ENCODE assay signal across 9 cellular contexts in genomic region chr19:17402982-17403855, GRCh38. TPM values are rescaled to one million over a fixed set of nuclear protein-coding genes. Genes with fewer than 3 reads are reported as not detected.
DNase-seq lines count a peak whose midpoint lies in the region; ATAC-seq and TF ChIP-seq lines count a peak whose summit lies in the region.
"Had no signal": no experiment of that assay in that cellular context is flagged by ENCODE, and none has a peak within 500 bp of the region (broad histone marks: within the 10 kb centered on the region; RNA-seq: fewer than 3 reads in every experiment).

No MANE protein-coding gene starts in this region.

- H3K4me2 ChIP-seq in OCI-LY7 (ENCODE audit: low read length), result peak overlapping the region; percentile 86

- peaks cover 23% of the 10 kb centered on the region for H3K36me3 Mint-ChIP-seq in activated naive CD8-positive, alpha-beta T cell treated with anti-CD3 and anti-CD28 coated beads, Interleukin-2, amount 10 ng/mL, durations not matched to agents 7 days and 5 days

- peak overlapping the region; percentile 90 for H3K4me3 ChIP-seq in OCI-LY7 (ENCODE audit: low read depth, low read length, poor library complexity, severe bottlenecking)

- no peak for ATAC-seq in activated naive CD8-positive, alpha-beta T cell treated with anti-CD3 and anti-CD28 coated beads, Interleukin-2, amount 10 ng/mL, durations not matched to agents 7 days and 5 days (ENCODE audit: low read depth)
- no peak for ATAC-seq in omental fat pad (ENCODE audit: low FRiP score)

- TF ChIP-seq CTCF in OCI-LY7 (conservative IDR thresholded peaks at IDR 0.05; ENCODE audit: low read length) (no peak), omental fat pad (IDR thresholded peaks at IDR 0.05) (no peak)

- H3K4me3 Mint-ChIP-seq in activated naive CD8-positive, alpha-beta T cell treated with anti-CD3 and anti-CD28 coated beads, Interleukin-2, amount 10 ng/mL, durations not matched to agents 7 days and 5 days, result peak overlapping the region; percentile 89

- no peaks in the 10 kb centered on the region for H3K9me2 ChIP-seq in OCI-LY7 (ENCODE audit: insufficient read depth, low read length)

- H2AFZ ChIP-seq in OCI-LY7 (ENCODE audit: low read length), result no peak overlapping the region

- CTCF ChIA-PET in OCI-LY7 (lab: Charles Lee; ENCODE audit: unreplicated experiment), result interaction anchor here (0.6 kb wide), 1 partner anchor 799 kb away, joined by 3 read pairs; no protein-coding TSS in a partner anchor

- peaks cover 45% of the 10 kb centered on the region for H3K36me3 ChIP-seq in OCI-LY7 (ENCODE audit: insufficient read depth, low read length)

- peaks cover 28% of the 10 kb centered on the region for H3K4me1 Mint-ChIP-seq in activated naive CD8-positive, alpha-beta T cell treated with anti-CD3 and anti-CD28 coated beads, Interleukin-2, amount 10 ng/mL, durations not matched to agents 7 days and 5 days

- peak; percentile 66 for DNase-seq in EL
- DNase-seq in OCI-LY7 (ENCODE audit: low spot score), result peak; percentile 56
- DNase-seq in activated naive CD8-positive, alpha-beta T cell treated with anti-CD3 and anti-CD28 coated beads, Interleukin-2, amount 10 ng/mL, durations not matched to agents 7 days and 5 days, result peak; percentile 66
- peak; percentile 33 to 34 for DNase-seq in lung microvascular endothelial cell (ENCODE audit: low read depth in 2 of 2)
- DNase-seq in DMS114 treated with DMSO at 0.1 percent for 48 hours (lab: John Stamatoyannopoulos, UW; ENCODE audit: unreplicated experiment), result no peak
- DNase-seq in NCI-H1694 (lab: John Stamatoyannopoulos, UW), result no peak
- DNase-seq in omental fat pad (ENCODE audit: low spot score), result no peak
- DNase-seq in HPDE6-E6E7 (ENCODE audit: extremely low spot score), result no peak

- H3K27ac ChIP-seq in OCI-LY7 (ENCODE audit: low read depth, low read length, poor library complexity, severe bottlenecking), result peak overlapping the region; percentile 93

- H3K4me1 ChIP-seq in OCI-LY7 (ENCODE audit: insufficient read depth, low read length, poor library complexity, severe bottlenecking), result peaks cover 15% of the 10 kb centered on the region

- H3K9me3 Mint-ChIP-seq in activated naive CD8-positive, alpha-beta T cell treated with anti-CD3 and anti-CD28 coated beads, Interleukin-2, amount 10 ng/mL, durations not matched to agents 7 days and 5 days, result no peaks in the 10 kb centered on the region

- H3K9me3 ChIP-seq in OCI-LY7 (ENCODE audit: low read length), result no peaks in the 10 kb centered on the region

- intact Hi-C loops in OCI-LY7 (cut with micrococcal nuclease; ENCODE audit: unreplicated experiment), result no loop called here

- 0 out of 2 replicates have a peak, but pooled peaks cover 3% of the 10 kb centered on the region for H4K20me1 ChIP-seq in OCI-LY7 (ENCODE audit: insufficient read depth, low read length)

- H3K27me3 Mint-ChIP-seq in activated naive CD8-positive, alpha-beta T cell treated with anti-CD3 and anti-CD28 coated beads, Interleukin-2, amount 10 ng/mL, durations not matched to agents 7 days and 5 days, result no peaks in the 10 kb centered on the region

- H3K79me2 ChIP-seq in OCI-LY7 (ENCODE audit: insufficient read depth, low read depth, low read length), result peaks cover 48% of the 10 kb centered on the region

- BruUV-seq in OCI-LY7 (replicated peaks; lab: Mats Ljungman, UMichigan), result TSS peak; percentile 90

- H3K27ac Mint-ChIP-seq in activated naive CD8-positive, alpha-beta T cell treated with anti-CD3 and anti-CD28 coated beads, Interleukin-2, amount 10 ng/mL, durations not matched to agents 7 days and 5 days, result peak overlapping the region; percentile 91

- POLR2A ChIA-PET in OCI-LY7 (lab: Charles Lee), result interaction anchor here (0.5 to 1.0 kb wide), 4 partner anchors 9 to 305 kb away, joined by 3 to 7 read pairs (median 3); no protein-coding TSS in a partner anchor
- POLR2A ChIA-PET in activated naive CD8-positive, alpha-beta T cell treated with anti-CD3 and anti-CD28 coated beads, Interleukin-2, amount 10 ng/mL, durations not matched to agents 7 days and 5 days (lab: Charles Lee), result interaction anchor here (1.0 to 6.3 kb wide), 5 partner anchors 8 to 816 kb away, joined by 3 to 64 read pairs (median 4); partner anchors contain the start of gene MVB12A

RNA-seq across cellular contexts. Expression of gene BST2, which starts 2.2 kb away (rescaled TPM):
- total RNA-seq in OCI-LY7 (2014; rRNA removed; shearing (Covaris generic)), result 101 and 134 TPM in 2 replicates
- total RNA-seq in OCI-LY7 (2022), result 114 and 146 TPM in 2 replicates
- total RNA-seq in activated naive CD8-positive, alpha-beta T cell treated with anti-CD3 and anti-CD28 coated beads, Interleukin-2, amount 10 ng/mL, durations not matched to agents 7 days and 5 days, result 100 to 1,000 TPM; 197 to 201 TPM
- total RNA-seq in lung microvascular endothelial cell, result 3.6 and 10.5 TPM in 2 replicates
- 100 to 1,000 TPM; 126 to 368 (median 146) TPM for total RNA-seq in omental fat pad

RNA-seq across cellular contexts. Expression of gene CCDC194, which starts 9.2 kb away (rescaled TPM):
- 2.4 and 2.9 TPM in 2 replicates for total RNA-seq in OCI-LY7 (2014; rRNA removed; shearing (Covaris generic))
- total RNA-seq in OCI-LY7 (2022) (8.5 and 8.8 TPM in 2 replicates), lung microvascular endothelial cell (not detected in 2 replicates), omental fat pad (1 to 10 TPM in 1 of 4 donors, under 1 TPM in 1, not detected in 2; 0.93 to 1.7 TPM)
- 1 to 10 TPM; 4.7 to 5.4 TPM for total RNA-seq in activated naive CD8-positive, alpha-beta T cell treated with anti-CD3 and anti-CD28 coated beads, Interleukin-2, amount 10 ng/mL, durations not matched to agents 7 days and 5 days
- total RNA-seq: bronchial epithelial cell had no signal

RNA-seq across cellular contexts. Expression of gene MVB12A, which starts 16.6 kb away (rescaled TPM):
- total RNA-seq in OCI-LY7 (2014; rRNA removed; shearing (Covaris generic)), result 47.4 and 57.3 TPM in 2 replicates
- 55.5 and 65.1 TPM in 2 replicates for total RNA-seq in OCI-LY7 (2022)
- total RNA-seq in activated naive CD8-positive, alpha-beta T cell treated with anti-CD3 and anti-CD28 coated beads, Interleukin-2, amount 10 ng/mL, durations not matched to agents 7 days and 5 days, result 10 to 100 TPM; 34.1 to 40.3 TPM
- 32.3 and 33.9 TPM in 2 replicates for total RNA-seq in lung microvascular endothelial cell
- total RNA-seq in omental fat pad, result 10 to 100 TPM; 34.1 to 65.0 (median 45.9) TPM

RNA-seq across cellular contexts. Expression of gene PLVAP, which starts 26.1 kb away (rescaled TPM):
- 0.16 and 0.28 TPM in 2 replicates for total RNA-seq in OCI-LY7 (2014; rRNA removed; shearing (Covaris generic))
- total RNA-seq in OCI-LY7 (2022), result 0.31 and 1.5 TPM in 2 replicates
- total RNA-seq in activated naive CD8-positive, alpha-beta T cell treated with anti-CD3 and anti-CD28 coated beads, Interleukin-2, amount 10 ng/mL, durations not matched to agents 7 days and 5 days, result under 1 TPM in 1 of 2 experiments, not detected in 1; 0.68 TPM
- 0.99 and 5.2 TPM in 2 replicates for total RNA-seq in lung microvascular endothelial cell
- 100 to 1,000 TPM in 2 of 4 donors, 10 to 100 TPM in 2; 39.7 to 139 (median 114) TPM for total RNA-seq in omental fat pad
- total RNA-seq: bronchial epithelial cell had no signal

RNA-seq across cellular contexts. Expression of gene TMEM221, which starts 45.2 kb away (rescaled TPM):
- not detected in 2 replicates for total RNA-seq in OCI-LY7 (2014; rRNA removed; shearing (Covaris generic))
- total RNA-seq in OCI-LY7 (2022) (not detected in 2 replicates), lung microvascular endothelial cell (not detected in 2 replicates), omental fat pad (1 to 10 TPM in 1 of 4 donors, under 1 TPM in 2, not detected in 1; 0.38 to 1.9 (median 0.46) TPM)
- total RNA-seq in activated naive CD8-positive, alpha-beta T cell treated with anti-CD3 and anti-CD28 coated beads, Interleukin-2, amount 10 ng/mL, durations not matched to agents 7 days and 5 days, result not detected
- total RNA-seq: bronchial epithelial cell had no signal

Comparison
In these comparisons a context has a peak if more than half of its experiments do, and no peak if none do; other contexts are left out.
1. DNase-seq: peak in EL (single experiment), OCI-LY7 (single experiment), activated naive CD8-positive, alpha-beta T cell treated with anti-CD3 and anti-CD28 coated beads, Interleukin-2, amount 10 ng/mL, durations not matched to agents 7 days and 5 days (single experiment) and lung microvascular endothelial cell (2 of 2); none in DMS114 treated with DMSO at 0.1 percent for 48 hours (single experiment), NCI-H1694 (single experiment), omental fat pad (single experiment) and HPDE6-E6E7 (single experiment).